9 cellular contexts compared by ENCODE assay signal in the genomic region with DNA sequence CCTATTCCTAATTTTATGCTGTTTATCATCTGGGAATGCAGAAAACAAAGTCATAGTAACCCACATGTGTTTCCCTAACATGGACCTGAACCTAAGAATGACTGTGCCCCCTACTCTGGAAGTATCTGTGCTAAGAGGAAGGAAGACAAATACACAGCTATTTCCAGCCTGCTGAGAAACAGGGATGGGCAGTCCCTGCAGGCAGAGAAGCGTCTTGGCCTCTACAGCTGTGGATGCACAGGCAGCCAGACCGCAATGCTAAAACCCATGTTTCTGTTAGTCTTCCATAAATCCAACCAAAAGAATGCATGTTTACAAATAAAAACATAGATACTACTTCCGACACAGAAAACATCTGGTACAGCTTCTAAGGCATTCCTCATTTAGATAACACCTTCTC. TPM values are rescaled to one million over a fixed set of nuclear protein-coding genes. Genes with fewer than 3 reads are reported as not detected.
DNase-seq lines count a peak whose midpoint lies in the region; ATAC-seq and TF ChIP-seq lines count a peak whose summit lies in the region.
"Had no signal": no experiment of that assay in that cellular context is flagged by ENCODE, and none has a peak within 500 bp of the region (broad histone marks: within the 10 kb centered on the region; RNA-seq: fewer than 3 reads in every experiment).

No MANE protein-coding gene starts in this region.

- H3K79me2 ChIP-seq in mesendoderm (ENCODE audit: control insufficient read depth, insufficient read depth, low read length) = peaks cover 5% of the 10 kb centered on the region

- DNase-seq in activated naive CD4-positive, alpha-beta T cell treated with anti-CD3 and anti-CD28 coated beads, Interleukin-2, amount 50 U/mL, for 16 hours = no peak
- DNase-seq in choroid plexus epithelial cell (ENCODE audit: low read depth) (peak; percentile 76), mesendoderm (peak; percentile 61), upper lobe of right lung (no peak), posterior vena cava (ENCODE audit: low spot score) (no peak), D341Med (ENCODE audit: low spot score) (no peak)
- DNase-seq: NCI-H2171 treated with DMSO at 0.1 percent for 48 hours had no signal

- no peak overlapping the region for H4K8ac ChIP-seq in mesendoderm (ENCODE audit: low read depth, low read length)

- H3K27me3 Mint-ChIP-seq in activated naive CD4-positive, alpha-beta T cell treated with anti-CD3 and anti-CD28 coated beads, Interleukin-2, amount 50 U/mL, for 24 hours = no peaks in the 10 kb centered on the region

- ATAC-seq in upper lobe of right lung = peak; percentile 28
- ATAC-seq in HG03025 (IDR thresholded peaks at IDR 0.05; ENCODE audit: low FRiP score, unreplicated experiment) = no peak

- H2BK5ac ChIP-seq in mesendoderm (ENCODE audit: low read length) = no peak overlapping the region

- peaks cover 56% of the 10 kb centered on the region for H3K4me1 Mint-ChIP-seq in activated naive CD4-positive, alpha-beta T cell treated with anti-CD3 and anti-CD28 coated beads, Interleukin-2, amount 50 U/mL, for 24 hours

- H3K23ac ChIP-seq in mesendoderm (ENCODE audit: low read length) = no peak overlapping the region

- no peak overlapping the region for H3K56ac ChIP-seq in mesendoderm (ENCODE audit: low read length)

- no peak overlapping the region for H2BK120ac ChIP-seq in mesendoderm (ENCODE audit: low read depth, low read length)

- H3K4ac ChIP-seq in mesendoderm (ENCODE audit: low read depth, low read length) = no peak overlapping the region

- peak overlapping the region; percentile 0 for H3K27ac ChIP-seq in mesendoderm (ENCODE audit: low read depth, low read length)
- peak overlapping the region; percentile 70 for H3K27ac ChIP-seq in upper lobe of right lung

- H3K27me3 ChIP-seq in mesendoderm (ENCODE audit: insufficient read depth, low read length, poor library complexity) = no peaks in the 10 kb centered on the region
- no peaks in the 10 kb centered on the region for H3K27me3 ChIP-seq in upper lobe of right lung

- H3K4me2 ChIP-seq in mesendoderm (ENCODE audit: low read length) = no peak overlapping the region

- no peak overlapping the region for H3K4me3 ChIP-seq in choroid plexus epithelial cell (ENCODE audit: low read depth, low read length)
- H3K4me3 ChIP-seq in mesendoderm (ENCODE audit: low read length) = no peak overlapping the region
- H3K4me3 ChIP-seq in upper lobe of right lung = peak overlapping the region; percentile 17

- H2BK15ac ChIP-seq in mesendoderm (replicated peaks; ENCODE audit: low read depth) = no peak overlapping the region

- H2AK5ac ChIP-seq in mesendoderm (ENCODE audit: low read length) = no peak overlapping the region

- WGBS in mesendoderm (ENCODE audit: extremely low coverage, insufficient coverage, low lambda C conversion rate) = no CpG with 5 or more reads among the region's 3 CpGs

- no peaks in the 10 kb centered on the region for H3K36me3 ChIP-seq in mesendoderm (ENCODE audit: control insufficient read depth, insufficient read depth, low read length)
- no peaks in the 10 kb centered on the region for H3K36me3 ChIP-seq in upper lobe of right lung

- TF ChIP-seq CTCF in choroid plexus epithelial cell (conservative IDR thresholded peaks at IDR 0.05; ENCODE audit: low read depth, low read length) (peak; percentile 29), upper lobe of right lung (IDR thresholded peaks at IDR 0.05) (no peak)

- peaks cover 7% of the 10 kb centered on the region for H3K4me1 ChIP-seq in mesendoderm (ENCODE audit: control insufficient read depth, low read depth, low read length)
- peaks cover 39% of the 10 kb centered on the region for H3K4me1 ChIP-seq in upper lobe of right lung

- no peak overlapping the region for H4K5ac ChIP-seq in mesendoderm (ENCODE audit: low read length)

- H3K27ac Mint-ChIP-seq in activated naive CD4-positive, alpha-beta T cell treated with anti-CD3 and anti-CD28 coated beads, Interleukin-2, amount 50 U/mL, for 24 hours = peak overlapping the region; percentile 69

- intact Hi-C loops in upper lobe of right lung (cut with DNase I) (no loop called here), posterior vena cava (cut with DNase I) (loop anchor here in 1 of 2 donors (10.0 kb wide), 1 partner anchor 112 kb away; no protein-coding TSS in a partner anchor)

- H3K9ac ChIP-seq in mesendoderm (ENCODE audit: low read length) = no peak overlapping the region

- no peak overlapping the region for H3K18ac ChIP-seq in mesendoderm (ENCODE audit: low read length)

- H3K9me3 Mint-ChIP-seq in activated naive CD4-positive, alpha-beta T cell treated with anti-CD3 and anti-CD28 coated beads, Interleukin-2, amount 50 U/mL, for 24 hours = no peaks in the 10 kb centered on the region

- no peaks in the 10 kb centered on the region for H3K9me3 ChIP-seq in upper lobe of right lung

- peaks cover 2% of the 10 kb centered on the region for H3K79me1 ChIP-seq in mesendoderm (ENCODE audit: low read length)

- H3K36me3 Mint-ChIP-seq in activated naive CD4-positive, alpha-beta T cell treated with anti-CD3 and anti-CD28 coated beads, Interleukin-2, amount 50 U/mL, for 24 hours = peaks cover 8% of the 10 kb centered on the region

- no peak overlapping the region for H3K4me3 Mint-ChIP-seq in activated naive CD4-positive, alpha-beta T cell treated with anti-CD3 and anti-CD28 coated beads, Interleukin-2, amount 50 U/mL, for 24 hours

RNA-seq across cellular contexts. Expression of gene DUSP16, which starts 56.1 kb away (rescaled TPM):
- polyA plus RNA-seq in mesendoderm (2013, experiment 1 of 2) = 17.9 TPM
- polyA plus RNA-seq in mesendoderm (2013, experiment 2 of 2) = 18.7 TPM
- total RNA-seq in upper lobe of right lung (50.6 TPM), posterior vena cava (10 to 100 TPM; 14.8 to 19.5 TPM)

Comparison
In these comparisons a context has a peak if more than half of its experiments do, and no peak if none do; other contexts are left out.
1. DNase-seq: peak in choroid plexus epithelial cell (single experiment) and mesendoderm (single experiment); none in activated naive CD4-positive, alpha-beta T cell treated with anti-CD3 and anti-CD28 coated beads, Interleukin-2, amount 50 U/mL, for 16 hours (single experiment), upper lobe of right lung (single experiment), posterior vena cava (single experiment) and D341Med (single experiment).